ENCODE assay signal across 22 cellular contexts in the genomic region with DNA sequence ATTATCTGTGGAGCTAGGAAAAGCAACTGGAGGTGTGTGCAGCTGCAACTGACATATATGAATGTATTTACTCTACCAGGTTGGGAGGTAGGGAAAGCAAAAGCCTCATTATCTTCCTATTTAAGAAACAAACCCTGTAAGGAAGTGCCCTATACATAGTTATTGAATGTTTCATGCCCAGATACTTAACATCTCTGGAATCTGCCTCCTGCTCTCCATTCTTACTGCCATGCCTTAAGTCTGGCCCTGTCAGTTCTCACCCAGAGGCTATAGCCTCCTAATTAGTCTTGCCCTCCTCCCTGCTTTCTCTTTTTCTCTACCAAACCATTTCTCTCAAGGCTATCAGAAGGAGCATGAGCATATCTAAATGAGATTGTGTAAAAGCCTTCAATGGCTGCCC.
"Had no signal": no experiment of that assay in that cellular context is flagged by ENCODE, and none has a peak within 500 bp of the region (broad histone marks: within the 10 kb centered on the region; RNA-seq: fewer than 3 reads in every experiment).

No MANE protein-coding gene starts in this region.

- H3K27me3 Mint-ChIP-seq: natural killer cell treated with Interleukin-12 subunit alpha and Interleukin-12 subunit beta and Interleukin-15 and Interleukin-18, amount 100 ng/mL, for 72 hours; progenitor cell of endocrine pancreas; type B pancreatic cell had no signal

- H3K4me1 ChIP-seq: left ventricle myocardium inferior, lower lobe of right lung, neural progenitor cell, pancreas, uterus had no signal

- H3K36me3 Mint-ChIP-seq: immature natural killer cell; natural killer cell treated with Interleukin-12 subunit alpha and Interleukin-12 subunit beta and Interleukin-15 and Interleukin-18, amount 100 ng/mL, for 72 hours; neural progenitor cell; type B pancreatic cell had no signal

- H3K4me3 Mint-ChIP-seq: endodermal cell; immature natural killer cell; natural killer cell treated with Interleukin-12 subunit alpha and Interleukin-12 subunit beta and Interleukin-15 and Interleukin-18, amount 100 ng/mL, for 72 hours; neural progenitor cell; type B pancreatic cell had no signal

- H3K4me3 ChIP-seq: coronary artery, left ventricle myocardium inferior, lower lobe of right lung, neural progenitor cell, pancreas, smooth muscle cell, uterus had no signal

- H3K27ac Mint-ChIP-seq: endodermal cell; immature natural killer cell; natural killer cell treated with Interleukin-12 subunit alpha and Interleukin-12 subunit beta and Interleukin-15 and Interleukin-18, amount 100 ng/mL, for 72 hours; neural progenitor cell; progenitor cell of endocrine pancreas; type B pancreatic cell had no signal

- H3K36me3 ChIP-seq: left ventricle myocardium inferior, lower lobe of right lung, neural progenitor cell, pancreas, uterus had no signal

- H3K27me3 ChIP-seq: neural progenitor cell, pancreas, uterus had no signal

- H3K27ac ChIP-seq: coronary artery, left ventricle myocardium inferior, lower lobe of right lung, neural progenitor cell, pancreas, uterus had no signal

- ATAC-seq: esophagus mucosa; left cardiac atrium; lower lobe of right lung; natural killer cell treated with Interleukin-12 subunit alpha and Interleukin-12 subunit beta and Interleukin-15 and Interleukin-18, amount 100 ng/mL, for 72 hours; pancreas; right cardiac atrium had no signal

- H3K4me1 Mint-ChIP-seq: endodermal cell, immature natural killer cell, neural progenitor cell had no signal

- DNase-seq: effector CD4-positive, alpha-beta T cell; endodermal cell; immature natural killer cell; kidney; left cardiac atrium; left ventricle myocardium inferior; lower lobe of right lung; mesenchymal stem cell; midbrain; nucleus accumbens; pancreas; right cardiac atrium; stimulated activated CD4-positive, alpha-beta T cell treated with anti-CD3 and anti-CD28 coated beads, Interleukin-2, amount 100 ng/mL, for 48 hours; stimulated activated naive CD4-positive, alpha-beta T cell treated with Interleukin-2 at 50 U/mL for 16 hours; uterus had no signal

- H3K9me3 ChIP-seq: lower lobe of right lung had no signal
